ENCODE assay signal across 24 cellular contexts in the genomic region with DNA sequence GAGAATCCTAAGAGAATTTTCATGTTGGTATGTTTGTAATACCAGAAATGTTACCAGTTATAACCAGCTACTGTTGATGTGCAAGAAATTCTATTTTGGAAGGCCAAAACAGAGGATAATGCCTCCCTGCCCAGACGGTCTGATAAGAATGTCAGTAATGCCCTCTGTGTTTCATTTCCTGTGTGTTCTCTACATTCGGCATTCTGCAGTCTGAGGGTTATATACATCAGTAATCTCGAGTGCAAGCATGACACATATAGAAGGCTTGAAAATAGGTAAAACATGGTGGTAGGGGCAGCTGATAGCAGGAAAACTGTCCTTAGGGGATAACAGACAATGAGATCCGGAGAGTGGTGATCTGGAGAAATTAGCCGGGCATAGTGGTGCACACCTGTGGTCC. TPM values are rescaled to one million over a fixed set of nuclear protein-coding genes. Genes with fewer than 3 reads are reported as not detected.
DNase-seq lines count a peak whose midpoint lies in the region; ATAC-seq and TF ChIP-seq lines count a peak whose summit lies in the region.
"Had no signal": no experiment of that assay in that cellular context is flagged by ENCODE, and none has a peak within 500 bp of the region (broad histone marks: within the 10 kb centered on the region; RNA-seq: fewer than 3 reads in every experiment).

No MANE protein-coding gene starts in this region.

- no peak overlapping the region for H3K4me3 Mint-ChIP-seq in stimulated activated naive CD8-positive, alpha-beta T cell treated with anti-CD3 and anti-CD28 coated beads, Interleukin-15, Interleukin-2, amounts not matched to agents 100 ng/mL and 50 ng/mL, for 24 hours
- H3K4me3 Mint-ChIP-seq in GM23338 (no peak overlapping the region), chondrocyte (ENCODE audit: unreplicated experiment) (no peak overlapping the region)
- no peak overlapping the region for H3K4me3 Mint-ChIP-seq in stimulated activated effector memory CD8-positive, alpha-beta T cell treated with anti-CD3 and anti-CD28 coated beads, Interleukin-12 subunit alpha, Interleukin-12 subunit beta, amount 100 ng/mL, for 72 hours
- H3K4me3 Mint-ChIP-seq: CD4-positive, alpha-beta T cell had no signal

- ATAC-seq in stimulated activated naive CD8-positive, alpha-beta T cell treated with anti-CD3 and anti-CD28 coated beads, Interleukin-15, Interleukin-2, amounts not matched to agents 100 U/mL and 50 U/mL, for 24 hours = no peak
- no peak for ATAC-seq in GM23338
- ATAC-seq in stimulated activated effector memory CD8-positive, alpha-beta T cell treated with anti-CD3 and anti-CD28 coated beads, Interleukin-12 subunit alpha, Interleukin-12 subunit beta, amount 100 ng/mL, for 72 hours = no peak
- no peak for ATAC-seq in HG02571 (IDR thresholded peaks at IDR 0.05; ENCODE audit: unreplicated experiment)
- ATAC-seq: GM12878 had no signal

- peaks cover 32% of the 10 kb centered on the region for H3K79me2 ChIP-seq in GM23338 (replicated peaks; ENCODE audit: insufficient read depth)

- peaks cover 3% of the 10 kb centered on the region for H3K27me3 Mint-ChIP-seq in stimulated activated naive CD8-positive, alpha-beta T cell treated with anti-CD3 and anti-CD28 coated beads, Interleukin-15, Interleukin-2, amounts not matched to agents 100 ng/mL and 50 ng/mL, for 24 hours
- H3K27me3 Mint-ChIP-seq in GM23338 (ENCODE audit: insufficient read depth, low read depth, poor library complexity) (no peaks in the 10 kb centered on the region), chondrocyte (ENCODE audit: low read depth) (no peaks in the 10 kb centered on the region)
- H3K27me3 Mint-ChIP-seq: CD4-positive, alpha-beta T cell had no signal

- no peaks in the 10 kb centered on the region for H3K9me2 ChIP-seq in GM23338 (ENCODE audit: insufficient read depth)

- H3K27ac ChIP-seq in GM23338 (ENCODE audit: low read depth) = no peak overlapping the region
- H3K27ac ChIP-seq: BLaER1, RWPE1 had no signal

- H3K36me3 Mint-ChIP-seq in stimulated activated naive CD8-positive, alpha-beta T cell treated with anti-CD3 and anti-CD28 coated beads, Interleukin-15, Interleukin-2, amounts not matched to agents 100 ng/mL and 50 ng/mL, for 24 hours (ENCODE audit: low read depth) = no peaks in the 10 kb centered on the region
- H3K36me3 Mint-ChIP-seq in GM23338 (ENCODE audit: low read depth) (no peaks in the 10 kb centered on the region), chondrocyte (ENCODE audit: low read depth) (no peaks in the 10 kb centered on the region)
- no peaks in the 10 kb centered on the region for H3K36me3 Mint-ChIP-seq in stimulated activated effector memory CD8-positive, alpha-beta T cell treated with anti-CD3 and anti-CD28 coated beads, Interleukin-12 subunit alpha, Interleukin-12 subunit beta, amount 100 ng/mL, for 72 hours

- TF ChIP-seq CTCF in GM23338 (conservative IDR thresholded peaks at IDR 0.05; ENCODE audit: low read depth in 2 of 2) (no peak), chondrocyte (IDR thresholded peaks at IDR 0.05) (no peak)

- H3K4me1 ChIP-seq in GM23338 (ENCODE audit: insufficient read depth) = no peaks in the 10 kb centered on the region

- H3F3A ChIP-seq in GM23338 (replicated peaks; ENCODE audit: low read depth) = no peaks in the 10 kb centered on the region

- no peaks in the 10 kb centered on the region for H4K20me1 ChIP-seq in GM23338 (replicated peaks; ENCODE audit: insufficient read depth)

- H3K4me2 ChIP-seq in GM23338 = no peak overlapping the region
- H3K4me2 ChIP-seq: BLaER1 had no signal

- H3K9me3 Mint-ChIP-seq in stimulated activated naive CD8-positive, alpha-beta T cell treated with anti-CD3 and anti-CD28 coated beads, Interleukin-15, Interleukin-2, amounts not matched to agents 100 ng/mL and 50 ng/mL, for 24 hours = no peaks in the 10 kb centered on the region
- H3K9me3 Mint-ChIP-seq in GM23338 (no peaks in the 10 kb centered on the region), chondrocyte (ENCODE audit: low read depth) (no peaks in the 10 kb centered on the region)
- no peaks in the 10 kb centered on the region for H3K9me3 Mint-ChIP-seq in stimulated activated effector memory CD8-positive, alpha-beta T cell treated with anti-CD3 and anti-CD28 coated beads, Interleukin-12 subunit alpha, Interleukin-12 subunit beta, amount 100 ng/mL, for 72 hours
- H3K9me3 Mint-ChIP-seq: CD4-positive, alpha-beta T cell had no signal

- peak overlapping the region; percentile 63 for H3K27ac Mint-ChIP-seq in stimulated activated naive CD8-positive, alpha-beta T cell treated with anti-CD3 and anti-CD28 coated beads, Interleukin-15, Interleukin-2, amounts not matched to agents 100 ng/mL and 50 ng/mL, for 24 hours
- peak overlapping the region; percentile 63 for H3K27ac Mint-ChIP-seq in GM23338
- H3K27ac Mint-ChIP-seq in chondrocyte (ENCODE audit: unreplicated experiment) = peak overlapping the region; percentile 60
- H3K27ac Mint-ChIP-seq in stimulated activated effector memory CD8-positive, alpha-beta T cell treated with anti-CD3 and anti-CD28 coated beads, Interleukin-12 subunit alpha, Interleukin-12 subunit beta, amount 100 ng/mL, for 72 hours = peak overlapping the region; percentile 10
- H3K27ac Mint-ChIP-seq: CD4-positive, alpha-beta T cell had no signal

- H3K27me3 ChIP-seq in GM23338 (ENCODE audit: insufficient read depth) = no peaks in the 10 kb centered on the region
- H3K27me3 ChIP-seq in H7 (ENCODE audit: control insufficient read depth, insufficient read depth, low read length) = no peaks in the 10 kb centered on the region
- H3K27me3 ChIP-seq: BLaER1 had no signal

- no peaks in the 10 kb centered on the region for H3K4me1 Mint-ChIP-seq in stimulated activated naive CD8-positive, alpha-beta T cell treated with anti-CD3 and anti-CD28 coated beads, Interleukin-15, Interleukin-2, amounts not matched to agents 100 ng/mL and 50 ng/mL, for 24 hours (ENCODE audit: low read depth)
- peaks cover 31% of the 10 kb centered on the region for H3K4me1 Mint-ChIP-seq in GM23338
- peaks cover 50% of the 10 kb centered on the region for H3K4me1 Mint-ChIP-seq in chondrocyte (ENCODE audit: low read depth)
- H3K4me1 Mint-ChIP-seq in stimulated activated effector memory CD8-positive, alpha-beta T cell treated with anti-CD3 and anti-CD28 coated beads, Interleukin-12 subunit alpha, Interleukin-12 subunit beta, amount 100 ng/mL, for 72 hours = peaks cover 28% of the 10 kb centered on the region

- DNase-seq in stimulated activated naive CD8-positive, alpha-beta T cell treated with anti-CD3 and anti-CD28 coated beads, Interleukin-15, Interleukin-2, amounts not matched to agents 100 U/mL and 50 U/mL, for 24 hours = no peak
- DNase-seq in GM23338 (ENCODE audit: low spot score) = no peak
- DNase-seq in chondrocyte (ENCODE audit: low spot score) = no peak
- DNase-seq in stimulated activated effector memory CD8-positive, alpha-beta T cell treated with anti-CD3 and anti-CD28 coated beads, Interleukin-12 subunit alpha, Interleukin-12 subunit beta, amount 100 ng/mL, for 72 hours (ENCODE audit: low spot score in 2 of 2) = no peak
- no peak for DNase-seq in SW480 (ENCODE audit: low spot score)
- no peak for DNase-seq in H7
- DNase-seq: Caco-2; CD4-positive, alpha-beta T cell; GDM1; GOT3; HCEC 1CT; Karpas-422; NCI-H1092; NCI-H1417 treated with DMSO at 0.1 percent for 48 hours; NCI-H1694 treated with DMSO at 0.1 percent for 48 hours; NCI-H2081; NCI-H2227 treated with DMSO at 0.1 percent for 48 hours; NCI-H526 treated with DMSO at 0.1 percent for 48 hours; SHP77 had no signal

- H2AFZ ChIP-seq in GM23338 = no peak overlapping the region

- H3K4me3 ChIP-seq in GM23338 (no peak overlapping the region), H7 (ENCODE audit: insufficient read depth, low read depth, low read length) (no peak overlapping the region)
- H3K4me3 ChIP-seq: BLaER1, GM12878 had no signal

- H3K36me3 ChIP-seq in GM23338 (ENCODE audit: insufficient read depth) (no peaks in the 10 kb centered on the region), H7 (replicated peaks; ENCODE audit: control insufficient read depth, insufficient read depth, low read length) (no peaks in the 10 kb centered on the region)

TF ChIP-seq in GM23338, 12 proteins besides CTCF, POLR2A, EP300 and RAD21:
- TF ChIP-seq, protein P1, sequence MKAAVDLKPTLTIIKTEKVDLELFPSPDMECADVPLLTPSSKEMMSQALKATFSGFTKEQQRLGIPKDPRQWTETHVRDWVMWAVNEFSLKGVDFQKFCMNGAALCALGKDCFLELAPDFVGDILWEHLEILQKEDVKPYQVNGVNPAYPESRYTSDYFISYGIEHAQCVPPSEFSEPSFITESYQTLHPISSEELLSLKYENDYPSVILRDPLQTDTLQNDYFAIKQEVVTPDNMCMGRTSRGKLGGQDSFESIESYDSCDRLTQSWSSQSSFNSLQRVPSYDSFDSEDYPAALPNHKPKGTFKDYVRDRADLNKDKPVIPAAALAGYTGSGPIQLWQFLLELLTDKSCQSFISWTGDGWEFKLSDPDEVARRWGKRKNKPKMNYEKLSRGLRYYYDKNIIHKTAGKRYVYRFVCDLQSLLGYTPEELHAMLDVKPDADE (IDR thresholded peaks at IDR 0.05) = no peak
- TF ChIP-seq JUNB (IDR thresholded peaks at IDR 0.05; ENCODE audit: unreplicated experiment) = no peak
TF ChIP-seq in GM23338: peak in this region for 0.

RNA-seq across cellular contexts. Expression of a gene that starts 22.8 kb away (rescaled TPM):
- total RNA-seq in GM23338 (2014; rRNA removed; shearing (Covaris generic)) = 17.2 and 32.4 TPM in 2 replicates
- 2.7 TPM in 2 replicates for polyA plus RNA-seq in GM23338 (2016; fragmentation: Nextera tagmentation; extraction: Ambion mirVana)
- 20.7 to 33.7 TPM (median 32.1 TPM) in 3 replicates for total RNA-seq in chondrocyte
- total RNA-seq in H7 (2014; rRNA removed; shearing (Covaris generic)) = 5.9 and 9.2 TPM in 2 replicates

Comparison
In these comparisons a context has a peak if more than half of its experiments do, and no peak if none do; other contexts are left out.
1. H3K27ac Mint-ChIP-seq: peak in every context shown above with its lines; median percentile 63 in stimulated activated naive CD8-positive, alpha-beta T cell treated with anti-CD3 and anti-CD28 coated beads, Interleukin-15, Interleukin-2, amounts not matched to agents 100 ng/mL and 50 ng/mL, for 24 hours; 63 in GM23338; 60 in chondrocyte; 10 in stimulated activated effector memory CD8-positive, alpha-beta T cell treated with anti-CD3 and anti-CD28 coated beads, Interleukin-12 subunit alpha, Interleukin-12 subunit beta, amount 100 ng/mL, for 72 hours.